Comparison of ENCODE assay signal across 22 cellular contexts in the genomic region with DNA sequence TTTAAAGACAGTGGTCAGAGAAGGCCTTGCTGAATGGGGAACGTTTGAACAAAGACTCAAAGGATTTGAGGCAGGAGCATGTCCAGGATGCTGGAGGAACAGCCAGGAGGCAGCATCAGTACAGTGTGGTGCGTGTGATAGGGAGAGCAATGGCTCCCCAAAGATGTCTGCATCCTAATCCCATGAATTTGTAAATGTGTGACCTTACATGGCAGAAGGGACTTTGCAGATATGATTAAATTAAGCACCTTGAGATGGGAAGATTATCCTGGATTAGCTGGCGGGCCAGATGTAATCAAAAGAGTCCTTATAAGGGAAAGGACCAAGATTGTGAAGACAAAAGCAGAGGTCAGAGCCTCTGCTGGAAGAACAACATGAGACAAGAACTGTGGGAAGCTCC.
"Had no signal": no experiment of that assay in that cellular context is flagged by ENCODE, and none has a peak within 500 bp of the region (broad histone marks: within the 10 kb centered on the region; RNA-seq: fewer than 3 reads in every experiment).

No MANE protein-coding gene starts in this region.

- ATAC-seq: esophagus mucosa; gastrocnemius medialis; left lobe of liver; mucosa of descending colon; natural killer cell treated with Interleukin-12 subunit alpha and Interleukin-12 subunit beta and Interleukin-15 and Interleukin-18, amount 100 ng/mL, for 72 hours; right lobe of liver; stimulated activated naive B cell treated with anti-CD40 and anti-IgM and Interleukin-4, amounts not matched to agents 10 μg/mL and 1 μg/mL and 100 μg/mL, for 72 hours had no signal

- H3K9ac ChIP-seq: parathyroid adenoma had no signal

- H3K27me3 ChIP-seq: gastrocnemius medialis, right lobe of liver, tibial nerve, upper lobe of left lung had no signal

- H3K36me3 ChIP-seq: gastrocnemius medialis, right lobe of liver, thoracic aorta, tibial nerve, upper lobe of left lung had no signal

- H3K4me1 ChIP-seq: gastrocnemius medialis, parathyroid adenoma, right lobe of liver, tibial nerve, upper lobe of left lung had no signal

- DNase-seq: cortex of kidney; effector CD4-positive, alpha-beta T cell; foreskin fibroblast; gastrocnemius medialis; head of caudate nucleus; kidney; mucosa of descending colon; naive B cell; right lobe of liver; small intestine; stimulated activated CD4-positive, alpha-beta T cell treated with anti-CD3 and anti-CD28 coated beads, Interleukin-15, amount 100 ng/mL, for 24 hours; stimulated activated CD4-positive, alpha-beta T cell treated with anti-CD3 and anti-CD28 coated beads, Interleukin-2, amount 100 ng/mL, for 48 hours; stimulated activated naive B cell treated with anti-CD40 and anti-IgM and Interleukin-4, amounts not matched to agents 10 μg/mL and 1 μg/mL and 100 μg/mL, for 72 hours; upper lobe of left lung had no signal

- H3K9me3 ChIP-seq: gastrocnemius medialis, mucosa of descending colon, right lobe of liver, thoracic aorta, tibial nerve, upper lobe of left lung had no signal

- H3K4me3 ChIP-seq: gastrocnemius medialis, lung, mucosa of descending colon, right lobe of liver, thoracic aorta, tibial nerve, upper lobe of left lung had no signal

- H3K79me2 ChIP-seq: parathyroid adenoma had no signal

- H3K27ac ChIP-seq: epithelial cell of prostate, gastrocnemius medialis, parathyroid adenoma, right lobe of liver, thoracic aorta, tibial nerve, upper lobe of left lung had no signal
